In the genomic region with DNA sequence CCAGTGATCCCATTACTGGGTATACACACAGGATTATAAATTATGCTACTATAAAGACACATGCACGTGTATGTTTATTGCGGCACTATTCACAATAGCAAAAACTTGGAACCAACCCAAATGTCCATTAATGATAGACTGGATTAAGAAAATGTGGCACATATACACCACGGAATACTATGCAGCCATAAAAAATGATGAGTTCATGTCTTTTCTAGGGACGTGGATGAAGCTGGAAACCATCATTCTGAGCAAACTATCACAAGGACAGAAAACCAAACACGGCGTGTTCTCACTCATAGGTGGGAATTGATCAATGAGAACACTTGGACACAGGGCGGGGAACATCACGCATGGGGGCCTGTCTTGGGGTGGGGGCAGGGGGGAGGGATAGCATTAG, we compare ENCODE assay signal across 6 cellular contexts. TPM values are rescaled to one million over a fixed set of nuclear protein-coding genes. Genes with fewer than 3 reads are reported as not detected.
"Had no signal": no experiment of that assay in that cellular context is flagged by ENCODE, and none has a peak within 500 bp of the region (broad histone marks: within the 10 kb centered on the region; RNA-seq: fewer than 3 reads in every experiment).

No MANE protein-coding gene starts in this region.

RNA-seq across cellular contexts. Expression of a gene that starts 9.0 kb away (rescaled TPM):
- total RNA-seq: GM23248, GM23338, H1, H4, H9, HFFc6 had no signal
- polyA plus RNA-seq: GM23248, GM23338, H1 had no signal
